19 cellular contexts compared by ENCODE assay signal in the genomic region with DNA sequence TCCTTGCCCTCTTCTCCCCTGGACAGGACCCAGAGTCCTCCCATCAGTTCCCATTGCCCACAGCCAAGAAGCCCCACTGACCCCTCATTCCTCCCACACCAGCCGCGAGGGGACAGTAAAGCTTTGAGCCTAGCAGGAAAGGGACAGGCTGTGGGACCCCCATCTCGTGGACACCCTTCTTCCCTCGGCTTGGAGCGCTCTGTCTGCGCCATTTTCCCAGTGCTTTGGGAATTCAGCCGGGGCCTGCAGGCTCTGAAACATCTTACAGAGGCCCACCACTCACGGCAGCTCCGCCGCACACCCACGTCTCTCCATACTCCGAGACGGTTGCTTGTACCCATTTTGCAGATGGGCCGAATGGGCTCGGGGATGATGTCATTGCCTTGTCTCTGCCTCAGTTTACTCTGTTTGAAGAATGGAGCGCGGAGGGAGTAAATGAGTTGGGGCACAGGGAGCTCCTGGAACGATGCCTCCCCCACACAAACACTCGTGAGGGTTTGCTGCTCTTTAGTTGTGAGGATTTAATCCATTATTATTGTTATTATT.
"Had no signal": no experiment of that assay in that cellular context is flagged by ENCODE, and none has a peak within 500 bp of the region (broad histone marks: within the 10 kb centered on the region; RNA-seq: fewer than 3 reads in every experiment).

No MANE protein-coding gene starts in this region.

- H3K36me3 Mint-ChIP-seq: activated naive CD4-positive, alpha-beta T cell treated with anti-CD3 and anti-CD28 coated beads, Interleukin-2, amount 50 U/mL, for 72 hours; stimulated activated naive B cell treated with anti-CD40 and anti-IgM and Interleukin-4, amounts not matched to agents 10 μg/mL and 1 μg/mL and 100 μg/mL, for 72 hours had no signal

- H3K9me3 ChIP-seq: heart right ventricle, left lung, SJSA1 had no signal

- H3K27me3 Mint-ChIP-seq: activated CD8-positive, alpha-beta T cell treated with anti-CD3 and anti-CD28 coated beads for 36 hours; brain; dendritic cell treated with granulocyte-macrophage colony-stimulating factor and Interleukin-4, amounts not matched to agents 40 ng/mL and 50 ng/mL, for 4 days had no signal

- H3K4me3 ChIP-seq: heart right ventricle, left lung, SJSA1 had no signal

- H3K36me3 ChIP-seq: heart right ventricle, left lung, SJSA1 had no signal

- H3K27ac ChIP-seq: heart right ventricle, left lung, SJSA1 had no signal

- H3K9me3 Mint-ChIP-seq: activated CD8-positive, alpha-beta T cell treated with anti-CD3 and anti-CD28 coated beads for 36 hours; activated T-helper 1 cell treated with anti-CD3 and anti-CD28 coated beads, Interleukin-12 subunit alpha, Interleukin-12 subunit beta, Interleukin-2, Interleukin-4 antibody, amounts not matched to agents 30 ng/mL and 10 ng/mL and 1 ng/mL, durations not matched to agents 14 hours and 24 hours and 36 hours; stimulated activated naive B cell treated with anti-CD40 and anti-IgM and Interleukin-4, amounts not matched to agents 10 μg/mL and 1 μg/mL and 100 μg/mL, for 72 hours had no signal

- H3K4me1 Mint-ChIP-seq: brain; nephron progenitor cell; stimulated activated naive B cell treated with anti-CD40 and anti-IgM and Interleukin-4, amounts not matched to agents 10 μg/mL and 1 μg/mL and 100 μg/mL, for 72 hours had no signal

- H3K4me3 Mint-ChIP-seq: activated CD8-positive, alpha-beta T cell treated with anti-CD3 and anti-CD28 coated beads for 36 hours; activated T-helper 1 cell treated with anti-CD3 and anti-CD28 coated beads, Interleukin-12 subunit alpha, Interleukin-12 subunit beta, Interleukin-2, Interleukin-4 antibody, amounts not matched to agents 30 ng/mL and 10 ng/mL and 1 ng/mL, durations not matched to agents 14 hours and 24 hours and 36 hours; brain; dendritic cell treated with granulocyte-macrophage colony-stimulating factor and Interleukin-4, amounts not matched to agents 40 ng/mL and 50 ng/mL, for 4 days; nephron progenitor cell; stimulated activated naive B cell treated with anti-CD40 and anti-IgM and Interleukin-4, amounts not matched to agents 10 μg/mL and 1 μg/mL and 100 μg/mL, for 72 hours had no signal

- DNase-seq: activated CD4-positive, alpha-beta T cell treated with anti-CD3 and anti-CD28 coated beads for 4 hours; activated CD8-positive, alpha-beta T cell treated with anti-CD3 and anti-CD28 coated beads for 36 hours; effector CD4-positive, alpha-beta T cell; erythroblast; foreskin fibroblast; heart right ventricle; mammary epithelial cell; nephron progenitor cell; small intestine; stimulated activated CD4-positive, alpha-beta T cell treated with anti-CD3 and anti-CD28 coated beads, Interleukin-15, amount 100 ng/mL, for 24 hours; stimulated activated naive B cell treated with anti-CD40 and anti-IgM and Interleukin-4, amounts not matched to agents 10 μg/mL and 1 μg/mL and 100 μg/mL, for 72 hours; T-helper 1 cell had no signal

- H3K27me3 ChIP-seq: SJSA1 had no signal

- H3K4me1 ChIP-seq: heart right ventricle, left lung, SJSA1 had no signal

- ATAC-seq: activated CD8-positive, alpha-beta T cell treated with anti-CD3 and anti-CD28 coated beads for 36 hours; heart right ventricle; left lung; sciatic nerve; stimulated activated naive B cell treated with anti-CD40 and anti-IgM and Interleukin-4, amounts not matched to agents 10 μg/mL and 1 μg/mL and 100 μg/mL, for 72 hours had no signal
